11 cellular contexts compared by ENCODE assay signal in the genomic region with DNA sequence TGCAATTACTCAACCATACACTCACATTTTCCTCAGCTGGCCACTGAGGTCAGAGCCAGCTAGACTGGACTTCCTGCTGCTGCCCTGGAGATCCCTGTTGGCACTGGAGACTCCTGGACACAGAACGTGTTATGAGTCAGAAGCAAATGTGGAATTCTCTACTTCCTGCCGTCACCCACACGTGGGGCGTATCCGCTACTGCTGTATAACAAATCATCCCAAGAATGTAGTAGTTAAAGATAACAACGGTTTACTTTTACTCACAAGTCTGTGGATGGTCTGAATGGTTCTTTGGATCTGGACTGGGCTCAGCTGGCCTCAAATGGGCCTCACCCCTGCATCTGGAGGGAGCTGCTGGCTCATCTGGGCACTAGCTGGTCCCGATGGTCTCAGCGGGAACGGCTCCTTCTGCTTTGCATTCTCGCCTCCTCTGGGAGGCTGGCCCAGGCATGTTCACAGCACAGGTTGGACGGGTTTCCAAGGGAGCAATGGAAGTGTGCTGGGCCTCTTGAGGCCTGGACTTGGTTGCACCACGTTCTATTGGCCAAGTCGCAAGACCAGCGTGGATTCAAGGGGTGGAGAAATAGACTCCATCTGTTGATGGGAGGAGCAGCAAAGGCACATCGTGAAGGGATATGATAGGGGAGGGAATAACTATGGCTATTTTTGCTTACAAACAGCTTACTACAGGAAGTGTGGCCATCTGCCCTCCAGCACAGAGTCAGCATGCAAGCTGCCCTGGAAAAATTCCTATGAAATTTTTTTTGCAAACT.
A peak's percentile ranks its signal among the peaks of the same experiment; 100 is the strongest.
DNase-seq lines count a peak whose midpoint lies in the region; ATAC-seq and TF ChIP-seq lines count a peak whose summit lies in the region.
"Had no signal": no experiment of that assay in that cellular context is flagged by ENCODE, and none has a peak within 500 bp of the region (broad histone marks: within the 10 kb centered on the region; RNA-seq: fewer than 3 reads in every experiment).

No MANE protein-coding gene starts in this region.

- H3K4me2 ChIP-seq in parathyroid adenoma (ENCODE audit: low read length): no peak overlapping the region

- peaks cover 9% of the 10 kb centered on the region for H3K4me1 Mint-ChIP-seq in CD14-positive monocyte
- peaks cover 16 to 28% (median 21%) of the 10 kb centered on the region in 3 donors for H3K4me1 Mint-ChIP-seq in CD8-positive, alpha-beta memory T cell

- no peaks in the 10 kb centered on the region for H3K36me3 Mint-ChIP-seq in CD14-positive monocyte
- H3K36me3 Mint-ChIP-seq in CD8-positive, alpha-beta memory T cell: no peaks in the 10 kb centered on the region

- H3K27ac Mint-ChIP-seq in CD14-positive monocyte: no peak overlapping the region
- peak overlapping the region in 2 of 8 donors; percentile 17 to 38 for H3K27ac Mint-ChIP-seq in CD8-positive, alpha-beta memory T cell

- H3K9me3 Mint-ChIP-seq in CD14-positive monocyte: peaks cover 0 to 5% (median 0%) of the 10 kb centered on the region in 7 donors
- no peaks in the 10 kb centered on the region for H3K9me3 Mint-ChIP-seq in CD8-positive, alpha-beta memory T cell

- no peaks in the 10 kb centered on the region for H3K79me2 ChIP-seq in parathyroid adenoma

- H2AFZ ChIP-seq in parathyroid adenoma: no peak overlapping the region

- intact Hi-C loops in CD14-positive monocyte (cut with micrococcal nuclease): no loop called here
- intact Hi-C loops in Panc1 (cut with micrococcal nuclease; ENCODE audit: unreplicated experiment): no loop called here

- in situ Hi-C loops in Panc1 (cut with HindIII; ENCODE audit: low pct_unique_long_range_greater_than_20kb, low sequenced_read_pairs): no loop called here

- POLR2A ChIA-PET in Panc1 (lab: Charles Lee): no interaction called here
- POLR2A ChIA-PET in CD8-positive, alpha-beta memory T cell (lab: Charles Lee): no interaction called here

- H3K27me3 ChIP-seq in Panc1 (ENCODE audit: control insufficient read depth, insufficient read depth, low read length) (no peaks in the 10 kb centered on the region), parathyroid adenoma (ENCODE audit: control insufficient read depth, insufficient read depth, low read length) (no peaks in the 10 kb centered on the region)
- H3K27me3 ChIP-seq in CD8-positive, alpha-beta memory T cell (ENCODE audit: insufficient read depth, low read length, poor library complexity, severe bottlenecking): peaks cover 3% of the 10 kb centered on the region

- H3K9ac ChIP-seq in parathyroid adenoma: no peak overlapping the region

- ATAC-seq in Panc1: peak; percentile 55; the same call in 1 of the 2 replicates
- no peak for ATAC-seq in GM21526 (IDR thresholded peaks at IDR 0.05; ENCODE audit: low FRiP score, unreplicated experiment)
- no peak for ATAC-seq in HG03571 (IDR thresholded peaks at IDR 0.05; ENCODE audit: unreplicated experiment)

- peaks cover 0 to 3% (median 3%) of the 10 kb centered on the region in 3 donors for H3K27me3 Mint-ChIP-seq in CD14-positive monocyte (ENCODE audit: low read depth in 3 of 3)
- H3K27me3 Mint-ChIP-seq in CD8-positive, alpha-beta memory T cell: peaks cover 0 to 3% of the 10 kb centered on the region in 2 donors

- H3K4me3 ChIP-seq in Panc1 (ENCODE audit: low read depth in 2 of 2, low read length in 2 of 2): no peak overlapping the region
- no peak overlapping the region for H3K4me3 ChIP-seq in parathyroid adenoma (ENCODE audit: low read depth, low read length)
- no peak overlapping the region for H3K4me3 ChIP-seq in CD8-positive, alpha-beta memory T cell (ENCODE audit: low read length)
- H3K4me3 ChIP-seq: SK-N-MC had no signal

- H3K27ac ChIP-seq in Panc1 (ENCODE audit: low read length) (no peak overlapping the region), parathyroid adenoma (peak overlapping the region; percentile 43)
- no peak overlapping the region for H3K27ac ChIP-seq in CD8-positive, alpha-beta memory T cell (ENCODE audit: low read depth, low read length)
- H3K27ac ChIP-seq: SK-N-MC had no signal

- BruUV-seq in Panc1 (replicated peaks; lab: Mats Ljungman, UMichigan): no TSS peak

- no peak overlapping the region for H3K4me3 Mint-ChIP-seq in CD14-positive monocyte
- H3K4me3 Mint-ChIP-seq in CD8-positive, alpha-beta memory T cell: no peak overlapping the region

- CTCF ChIA-PET in Panc1 (lab: Charles Lee): no interaction called here
- CTCF ChIA-PET in CD8-positive, alpha-beta memory T cell (lab: Charles Lee): no interaction called here

- H3K4me1 ChIP-seq in Panc1 (ENCODE audit: control insufficient read depth, insufficient read depth, low read length) (no peaks in the 10 kb centered on the region), parathyroid adenoma (peaks cover 2% of the 10 kb centered on the region)
- no peaks in the 10 kb centered on the region for H3K4me1 ChIP-seq in CD8-positive, alpha-beta memory T cell (ENCODE audit: insufficient read depth, low read length)

- H3K36me3 ChIP-seq in Panc1 (ENCODE audit: control insufficient read depth, insufficient read depth, low read length) (no peaks in the 10 kb centered on the region), parathyroid adenoma (ENCODE audit: control insufficient read depth, insufficient read depth, low read length) (no peaks in the 10 kb centered on the region)
- no peaks in the 10 kb centered on the region for H3K36me3 ChIP-seq in CD8-positive, alpha-beta memory T cell (ENCODE audit: insufficient read depth, low read length)

- no peaks in the 10 kb centered on the region for H3K9me3 ChIP-seq in Panc1 (ENCODE audit: control insufficient read depth, insufficient read depth, low read depth, low read length)
- no peaks in the 10 kb centered on the region for H3K9me3 ChIP-seq in parathyroid adenoma (ENCODE audit: control insufficient read depth, low read length)
- no peaks in the 10 kb centered on the region for H3K9me3 ChIP-seq in CD8-positive, alpha-beta memory T cell (ENCODE audit: low read length)

- DNase-seq in CD14-positive monocyte (ENCODE audit: low spot score) (peak; percentile 10), Panc1 (ENCODE audit: low read depth, low spot score) (no peak), fibroblast of peridontal ligament (ENCODE audit: extremely low read depth) (peak; percentile 97)
- DNase-seq in CD8-positive, alpha-beta memory T cell: no peak
- no peak for DNase-seq in activated T-cell treated with anti-CD3 and anti-CD28 coated beads, Interleukin-2, amount 50 U/mL, for 48 hours
- DNase-seq: cortex of kidney; stimulated activated CD4-positive, alpha-beta T cell treated with anti-CD3 and anti-CD28 coated beads, Interleukin-2, amount 100 ng/mL, for 24 hours had no signal

- TF ChIP-seq CTCF in CD14-positive monocyte (IDR thresholded peaks at IDR 0.05): no peak
- no peak for TF ChIP-seq CTCF in Panc1 (IDR thresholded peaks at IDR 0.05)
- no peak for TF ChIP-seq CTCF in parathyroid adenoma (IDR thresholded peaks at IDR 0.05)

Comparison
In these comparisons a context has a peak if more than half of its experiments do, and no peak if none do; other contexts are left out.
1. DNase-seq: peak in CD14-positive monocyte (single experiment) and fibroblast of peridontal ligament (single experiment); none in Panc1 (single experiment), CD8-positive, alpha-beta memory T cell (0 of 5) and activated T-cell treated with anti-CD3 and anti-CD28 coated beads, Interleukin-2, amount 50 U/mL, for 48 hours (0 of 2).